Comparison of ENCODE assay signal across 1 cellular context in the genomic region with DNA sequence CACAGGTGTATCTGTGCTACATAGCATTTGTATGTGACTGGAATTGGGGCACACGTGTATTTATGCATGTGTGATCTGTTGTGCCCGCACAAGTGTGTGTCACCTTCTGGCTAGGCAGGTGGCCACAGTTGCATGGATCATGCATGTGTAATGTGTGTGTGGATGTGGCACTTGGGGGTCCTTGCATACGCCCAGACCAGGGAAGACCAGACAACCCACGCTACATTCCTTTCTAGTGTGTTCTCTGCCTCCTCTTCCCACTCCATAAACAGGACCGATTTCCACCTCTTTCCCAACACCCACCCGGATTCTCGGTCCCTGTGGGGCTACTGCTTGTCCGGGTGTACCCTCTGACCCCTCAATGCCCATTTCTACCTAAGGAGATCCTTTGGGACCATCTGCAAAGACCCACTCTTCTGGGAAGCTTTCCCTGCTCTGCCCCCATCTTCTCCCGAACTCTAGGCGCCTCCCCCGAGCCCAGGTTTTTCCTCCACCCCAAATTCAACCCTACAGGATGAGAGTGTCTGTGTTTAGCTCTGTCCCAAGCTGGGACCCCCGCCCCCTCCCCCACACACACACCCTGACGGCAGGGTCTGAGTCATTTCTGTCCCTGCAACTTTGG.
TF ChIP-seq lines count a peak whose summit lies in the region.

No MANE protein-coding gene starts in this region.

TF ChIP-seq in GM23338, 12 proteins besides CTCF, POLR2A, EP300 and RAD21 (continued from another document):
- TF ChIP-seq, protein P1, sequence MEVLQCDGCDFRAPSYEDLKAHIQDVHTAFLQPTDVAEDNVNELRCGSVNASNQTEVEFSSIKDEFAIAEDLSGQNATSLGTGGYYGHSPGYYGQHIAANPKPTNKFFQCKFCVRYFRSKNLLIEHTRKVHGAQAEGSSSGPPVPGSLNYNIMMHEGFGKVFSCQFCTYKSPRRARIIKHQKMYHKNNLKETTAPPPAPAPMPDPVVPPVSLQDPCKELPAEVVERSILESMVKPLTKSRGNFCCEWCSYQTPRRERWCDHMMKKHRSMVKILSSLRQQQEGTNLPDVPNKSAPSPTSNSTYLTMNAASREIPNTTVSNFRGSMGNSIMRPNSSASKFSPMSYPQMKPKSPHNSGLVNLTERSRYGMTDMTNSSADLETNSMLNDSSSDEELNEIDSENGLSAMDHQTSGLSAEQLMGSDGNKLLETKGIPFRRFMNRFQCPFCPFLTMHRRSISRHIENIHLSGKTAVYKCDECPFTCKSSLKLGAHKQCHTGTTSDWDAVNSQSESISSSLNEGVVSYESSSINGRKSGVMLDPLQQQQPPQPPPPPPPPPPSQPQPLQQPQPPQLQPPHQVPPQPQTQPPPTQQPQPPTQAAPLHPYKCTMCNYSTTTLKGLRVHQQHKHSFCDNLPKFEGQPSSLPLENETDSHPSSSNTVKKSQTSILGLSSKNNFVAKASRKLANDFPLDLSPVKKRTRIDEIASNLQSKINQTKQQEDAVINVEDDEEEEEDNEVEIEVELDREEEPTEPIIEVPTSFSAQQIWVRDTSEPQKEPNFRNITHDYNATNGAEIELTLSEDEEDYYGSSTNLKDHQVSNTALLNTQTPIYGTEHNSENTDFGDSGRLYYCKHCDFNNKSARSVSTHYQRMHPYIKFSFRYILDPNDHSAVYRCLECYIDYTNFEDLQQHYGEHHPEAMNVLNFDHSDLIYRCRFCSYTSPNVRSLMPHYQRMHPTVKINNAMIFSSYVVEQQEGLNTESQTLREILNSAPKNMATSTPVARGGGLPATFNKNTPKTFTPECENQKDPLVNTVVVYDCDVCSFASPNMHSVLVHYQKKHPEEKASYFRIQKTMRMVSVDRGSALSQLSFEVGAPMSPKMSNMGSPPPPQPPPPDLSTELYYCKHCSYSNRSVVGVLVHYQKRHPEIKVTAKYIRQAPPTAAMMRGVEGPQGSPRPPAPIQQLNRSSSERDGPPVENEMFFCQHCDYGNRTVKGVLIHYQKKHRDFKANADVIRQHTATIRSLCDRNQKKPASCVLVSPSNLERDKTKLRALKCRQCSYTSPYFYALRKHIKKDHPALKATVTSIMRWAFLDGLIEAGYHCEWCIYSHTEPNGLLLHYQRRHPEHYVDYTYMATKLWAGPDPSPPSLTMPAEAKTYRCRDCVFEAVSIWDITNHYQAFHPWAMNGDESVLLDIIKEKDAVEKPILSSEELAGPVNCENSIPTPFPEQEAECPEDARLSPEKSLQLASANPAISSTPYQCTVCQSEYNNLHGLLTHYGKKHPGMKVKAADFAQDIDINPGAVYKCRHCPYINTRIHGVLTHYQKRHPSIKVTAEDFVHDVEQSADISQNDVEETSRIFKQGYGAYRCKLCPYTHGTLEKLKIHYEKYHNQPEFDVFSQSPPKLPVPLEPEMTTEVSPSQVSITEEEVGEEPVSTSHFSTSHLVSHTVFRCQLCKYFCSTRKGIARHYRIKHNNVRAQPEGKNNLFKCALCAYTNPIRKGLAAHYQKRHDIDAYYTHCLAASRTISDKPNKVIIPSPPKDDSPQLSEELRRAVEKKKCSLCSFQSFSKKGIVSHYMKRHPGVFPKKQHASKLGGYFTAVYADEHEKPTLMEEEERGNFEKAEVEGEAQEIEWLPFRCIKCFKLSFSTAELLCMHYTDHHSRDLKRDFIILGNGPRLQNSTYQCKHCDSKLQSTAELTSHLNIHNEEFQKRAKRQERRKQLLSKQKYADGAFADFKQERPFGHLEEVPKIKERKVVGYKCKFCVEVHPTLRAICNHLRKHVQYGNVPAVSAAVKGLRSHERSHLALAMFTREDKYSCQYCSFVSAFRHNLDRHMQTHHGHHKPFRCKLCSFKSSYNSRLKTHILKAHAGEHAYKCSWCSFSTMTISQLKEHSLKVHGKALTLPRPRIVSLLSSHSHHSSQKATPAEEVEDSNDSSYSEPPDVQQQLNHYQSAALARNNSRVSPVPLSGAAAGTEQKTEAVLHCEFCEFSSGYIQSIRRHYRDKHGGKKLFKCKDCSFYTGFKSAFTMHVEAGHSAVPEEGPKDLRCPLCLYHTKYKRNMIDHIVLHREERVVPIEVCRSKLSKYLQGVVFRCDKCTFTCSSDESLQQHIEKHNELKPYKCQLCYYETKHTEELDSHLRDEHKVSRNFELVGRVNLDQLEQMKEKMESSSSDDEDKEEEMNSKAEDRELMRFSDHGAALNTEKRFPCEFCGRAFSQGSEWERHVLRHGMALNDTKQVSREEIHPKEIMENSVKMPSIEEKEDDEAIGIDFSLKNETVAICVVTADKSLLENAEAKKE (CRISPR knock-in tag; IDR thresholded peaks at IDR 0.05): no peak
- TF ChIP-seq ZNF331 (CRISPR knock-in tag; IDR thresholded peaks at IDR 0.05; ENCODE audit: low read depth) (no peak), EZH2phosphoT487 (IDR thresholded peaks at IDR 0.05; ENCODE audit: unreplicated experiment) (no peak), NANOG (IDR thresholded peaks at IDR 0.05; ENCODE audit: borderline replicate concordance) (no peak), CREB1 (CRISPR knock-in tag; IDR thresholded peaks at IDR 0.05; ENCODE audit: low read depth) (no peak), POLR2AphosphoS5 (IDR thresholded peaks at IDR 0.05; ENCODE audit: low read depth) (no peak)
- TF ChIP-seq, protein P2, sequence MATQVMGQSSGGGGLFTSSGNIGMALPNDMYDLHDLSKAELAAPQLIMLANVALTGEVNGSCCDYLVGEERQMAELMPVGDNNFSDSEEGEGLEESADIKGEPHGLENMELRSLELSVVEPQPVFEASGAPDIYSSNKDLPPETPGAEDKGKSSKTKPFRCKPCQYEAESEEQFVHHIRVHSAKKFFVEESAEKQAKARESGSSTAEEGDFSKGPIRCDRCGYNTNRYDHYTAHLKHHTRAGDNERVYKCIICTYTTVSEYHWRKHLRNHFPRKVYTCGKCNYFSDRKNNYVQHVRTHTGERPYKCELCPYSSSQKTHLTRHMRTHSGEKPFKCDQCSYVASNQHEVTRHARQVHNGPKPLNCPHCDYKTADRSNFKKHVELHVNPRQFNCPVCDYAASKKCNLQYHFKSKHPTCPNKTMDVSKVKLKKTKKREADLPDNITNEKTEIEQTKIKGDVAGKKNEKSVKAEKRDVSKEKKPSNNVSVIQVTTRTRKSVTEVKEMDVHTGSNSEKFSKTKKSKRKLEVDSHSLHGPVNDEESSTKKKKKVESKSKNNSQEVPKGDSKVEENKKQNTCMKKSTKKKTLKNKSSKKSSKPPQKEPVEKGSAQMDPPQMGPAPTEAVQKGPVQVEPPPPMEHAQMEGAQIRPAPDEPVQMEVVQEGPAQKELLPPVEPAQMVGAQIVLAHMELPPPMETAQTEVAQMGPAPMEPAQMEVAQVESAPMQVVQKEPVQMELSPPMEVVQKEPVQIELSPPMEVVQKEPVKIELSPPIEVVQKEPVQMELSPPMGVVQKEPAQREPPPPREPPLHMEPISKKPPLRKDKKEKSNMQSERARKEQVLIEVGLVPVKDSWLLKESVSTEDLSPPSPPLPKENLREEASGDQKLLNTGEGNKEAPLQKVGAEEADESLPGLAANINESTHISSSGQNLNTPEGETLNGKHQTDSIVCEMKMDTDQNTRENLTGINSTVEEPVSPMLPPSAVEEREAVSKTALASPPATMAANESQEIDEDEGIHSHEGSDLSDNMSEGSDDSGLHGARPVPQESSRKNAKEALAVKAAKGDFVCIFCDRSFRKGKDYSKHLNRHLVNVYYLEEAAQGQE (IDR thresholded peaks at IDR 0.05; ENCODE audit: unreplicated experiment): no peak
TF ChIP-seq in GM23338: peak in this region for 0.
